ENCODE assay signal across 30 cellular contexts in the genomic region with DNA sequence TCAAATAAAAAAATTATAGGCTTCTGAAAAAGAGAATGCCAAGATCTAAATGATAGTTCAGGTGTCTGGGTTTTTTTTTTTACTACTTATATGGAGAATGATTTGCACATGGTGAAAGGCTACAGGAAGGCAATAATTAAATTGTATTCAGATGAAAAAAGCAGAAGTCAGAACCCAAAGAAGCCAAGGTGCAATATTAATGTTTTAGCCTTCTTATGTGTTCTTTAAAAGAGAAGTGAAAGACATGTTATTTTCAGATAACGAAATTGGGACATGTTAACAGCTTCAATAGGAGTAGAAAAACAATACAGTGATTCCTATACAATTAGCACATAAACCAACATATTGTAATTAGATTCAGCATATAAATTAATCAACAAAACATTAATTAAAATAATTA.
"Had no signal": no experiment of that assay in that cellular context is flagged by ENCODE, and none has a peak within 500 bp of the region (broad histone marks: within the 10 kb centered on the region; RNA-seq: fewer than 3 reads in every experiment).

No MANE protein-coding gene starts in this region.

- FAIRE-seq: astrocyte had no signal

- DNase-seq: activated B cell treated with CpG ODN at 0.5 μM for 24 hours; activated CD4-positive, alpha-beta memory T cell treated with anti-CD3 and anti-CD28 coated beads for 36 hours; activated CD4-positive, alpha-beta T cell treated with anti-CD3 and anti-CD28 coated beads for 4 hours; activated CD4-positive, alpha-beta T cell treated with anti-CD3 and anti-CD28 coated beads, Interleukin-2, amount 50 U/mL, for 1 hour; activated CD4-positive, CD25-positive, alpha-beta regulatory T cell treated with anti-CD3 and anti-CD28 coated beads, Interleukin-2, amount 50 U/mL, for 72 hours; activated CD8-positive, alpha-beta memory T cell treated with anti-CD3 and anti-CD28 coated beads, Interleukin-2, amount 50 U/mL, for 4 hours; activated gamma-delta T cell treated with Interleukin-2 at 50 U/mL for 16 hours; activated naive CD4-positive, alpha-beta T cell treated with anti-CD3 and anti-CD28 coated beads for 36 hours; activated T-cell treated with anti-CD3 and anti-CD28 coated beads for 4 hours; activated T-cell treated with anti-CD3 and anti-CD28 coated beads, Interleukin-2, amount 50 U/mL, for 4 hours; adrenal gland; body of pancreas; KG1; MM.1S; NCI-H1048; NCI-H1105 treated with DMSO at 0.1 percent for 48 hours; NCI-H1436; NCI-H1694; NCI-H1930; NCI-H2081 treated with DMSO at 0.1 percent for 48 hours; NCI-H345; NCI-H524 treated with DMSO at 0.1 percent for 48 hours; PC-9; Right ventricle myocardium superior; SK-N-SH had no signal

- H3K27ac ChIP-seq: adrenal gland, body of pancreas, breast epithelium, PC-9, SJSA1, VCaP had no signal

- H3K9me2 ChIP-seq: SK-N-SH had no signal

- H3K9me3 ChIP-seq: adrenal gland, body of pancreas, breast epithelium, SJSA1, SK-N-SH had no signal

- H3K36me3 ChIP-seq: adrenal gland, breast epithelium, SJSA1 had no signal

- H2AFZ ChIP-seq: PC-9 had no signal

- H3K4me1 ChIP-seq: adrenal gland, body of pancreas, breast epithelium, SJSA1 had no signal

- H3K4me3 ChIP-seq: adrenal gland, body of pancreas, breast epithelium, PC-9, SJSA1 had no signal

- H3K4me2 ChIP-seq: PC-9, SK-N-SH had no signal

- ATAC-seq: activated naive CD4-positive, alpha-beta T cell treated with anti-CD3 and anti-CD28 coated beads, Interleukin-2, amount 50 U/mL, for 72 hours; activated T-cell treated with anti-CD3 and anti-CD28 coated beads, Interleukin-2, amount 50 U/mL, for 4 hours; body of pancreas had no signal
